In genomic region chr3:197820550-197821335, GRCh38 we compare ENCODE assay signal across 1 cellular context.
TF ChIP-seq lines count a peak whose summit lies in the region.

No MANE protein-coding gene starts in this region.

TF ChIP-seq in GM12878, 131 proteins besides CTCF, POLR2A, EP300 and RAD21:
- TF ChIP-seq RELA (IDR thresholded peaks at IDR 0.05; ENCODE audit: borderline replicate concordance, partially characterized antibody) = no peak
- peak; percentile 13; the same call in 1 of the 2 replicates for TF ChIP-seq ZBTB33 (IDR thresholded peaks at IDR 0.05)
